Comparison of ENCODE assay signal across 1 cellular context in the genomic region with DNA sequence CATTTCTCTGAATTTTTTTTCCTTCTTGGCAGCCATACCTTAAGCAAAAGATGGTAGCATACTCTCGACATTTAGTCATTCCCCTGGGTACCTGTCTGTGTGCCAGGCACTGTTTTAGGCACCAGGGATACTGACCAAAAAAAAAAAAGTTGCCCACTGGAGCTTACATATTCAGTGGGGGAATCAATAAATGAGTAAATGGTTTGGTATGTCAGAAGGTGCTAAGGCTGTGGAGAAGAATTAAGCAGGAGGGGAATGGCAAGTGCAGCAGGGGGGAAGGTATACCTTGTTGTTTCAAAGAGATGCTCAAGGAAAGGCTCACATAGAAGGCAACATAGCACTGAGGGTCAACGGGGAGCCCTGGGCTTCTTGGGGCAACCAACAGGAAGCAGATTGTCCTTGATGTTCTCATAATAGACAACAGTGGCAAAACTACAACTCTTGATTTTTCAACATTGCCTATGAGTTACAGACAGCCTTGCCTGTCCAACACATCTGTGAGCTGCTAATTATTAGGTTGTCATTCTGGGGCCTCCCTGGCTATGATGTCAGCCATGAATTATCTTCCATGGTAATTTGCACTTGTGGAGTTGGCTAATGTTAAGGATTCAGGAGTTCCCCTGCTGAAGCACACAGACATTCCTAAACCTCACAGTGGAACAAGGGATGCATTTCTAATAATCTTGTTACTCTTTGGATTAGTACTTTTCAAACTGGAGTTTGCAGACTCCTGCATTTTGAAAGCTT.
TF ChIP-seq lines count a peak whose summit lies in the region.

No MANE protein-coding gene starts in this region.

TF ChIP-seq in Ishikawa, 13 proteins besides CTCF, POLR2A, EP300 and RAD21 (continued from another document):
- TF ChIP-seq, protein P1, sequence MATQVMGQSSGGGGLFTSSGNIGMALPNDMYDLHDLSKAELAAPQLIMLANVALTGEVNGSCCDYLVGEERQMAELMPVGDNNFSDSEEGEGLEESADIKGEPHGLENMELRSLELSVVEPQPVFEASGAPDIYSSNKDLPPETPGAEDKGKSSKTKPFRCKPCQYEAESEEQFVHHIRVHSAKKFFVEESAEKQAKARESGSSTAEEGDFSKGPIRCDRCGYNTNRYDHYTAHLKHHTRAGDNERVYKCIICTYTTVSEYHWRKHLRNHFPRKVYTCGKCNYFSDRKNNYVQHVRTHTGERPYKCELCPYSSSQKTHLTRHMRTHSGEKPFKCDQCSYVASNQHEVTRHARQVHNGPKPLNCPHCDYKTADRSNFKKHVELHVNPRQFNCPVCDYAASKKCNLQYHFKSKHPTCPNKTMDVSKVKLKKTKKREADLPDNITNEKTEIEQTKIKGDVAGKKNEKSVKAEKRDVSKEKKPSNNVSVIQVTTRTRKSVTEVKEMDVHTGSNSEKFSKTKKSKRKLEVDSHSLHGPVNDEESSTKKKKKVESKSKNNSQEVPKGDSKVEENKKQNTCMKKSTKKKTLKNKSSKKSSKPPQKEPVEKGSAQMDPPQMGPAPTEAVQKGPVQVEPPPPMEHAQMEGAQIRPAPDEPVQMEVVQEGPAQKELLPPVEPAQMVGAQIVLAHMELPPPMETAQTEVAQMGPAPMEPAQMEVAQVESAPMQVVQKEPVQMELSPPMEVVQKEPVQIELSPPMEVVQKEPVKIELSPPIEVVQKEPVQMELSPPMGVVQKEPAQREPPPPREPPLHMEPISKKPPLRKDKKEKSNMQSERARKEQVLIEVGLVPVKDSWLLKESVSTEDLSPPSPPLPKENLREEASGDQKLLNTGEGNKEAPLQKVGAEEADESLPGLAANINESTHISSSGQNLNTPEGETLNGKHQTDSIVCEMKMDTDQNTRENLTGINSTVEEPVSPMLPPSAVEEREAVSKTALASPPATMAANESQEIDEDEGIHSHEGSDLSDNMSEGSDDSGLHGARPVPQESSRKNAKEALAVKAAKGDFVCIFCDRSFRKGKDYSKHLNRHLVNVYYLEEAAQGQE (IDR thresholded peaks at IDR 0.05; ENCODE audit: low read depth) = no peak
